ENCODE assay signal across 8 cellular contexts in genomic region chr20:3781153-3781910, GRCh38. TPM values are rescaled to one million over a fixed set of nuclear protein-coding genes. Genes with fewer than 3 reads are reported as not detected.
DNase-seq lines count a peak whose midpoint lies in the region; ATAC-seq and TF ChIP-seq lines count a peak whose summit lies in the region.

Gene SPEF1 (minus strand): TSS chr20:3781448. CDS start chr20:3781287, 161 bp downstream.

- peak within 1 kb of the TSS; percentile 40 for H3K4me3 Mint-ChIP-seq in CD4-positive, alpha-beta T cell
- H3K4me3 Mint-ChIP-seq in activated T-helper 17 cell treated with anti-CD3 and anti-CD28 coated beads, Interleukin-2, amount 50 U/mL, for 72 hours: peak within 1 kb of the TSS; percentile 25
- peak within 1 kb of the TSS; percentile 18 for H3K4me3 Mint-ChIP-seq in natural killer cell

- no peak within 1 kb of the TSS for H3K27ac ChIP-seq in CD4-positive, alpha-beta T cell (ENCODE audit: low read depth, low read length)

- peak in 1 of 10 experiments; percentile 29 for DNase-seq in CD4-positive, alpha-beta T cell
- DNase-seq in HT1080 (ENCODE audit: low read depth): peak; percentile 96
- DNase-seq in NCI-H82 treated with DMSO at 0.1 percent for 48 hours (lab: John Stamatoyannopoulos, UW; ENCODE audit: unreplicated experiment): peak; percentile 96
- peak; percentile 86 for DNase-seq in fibroblast of the conjunctiva (ENCODE audit: low read depth)
- DNase-seq in natural killer cell: no peak

- POLR2A ChIA-PET in CD4-positive, alpha-beta T cell (lab: Charles Lee): interaction anchor here (0.8 to 2.4 kb wide), 6 partner anchors 13 to 39 kb away, joined by 3 to 18 read pairs (median 6); partner anchors contain the start of genes ADISSP and AP5S1

- no peaks in the 10 kb centered on the region for H3K9me3 Mint-ChIP-seq in CD4-positive, alpha-beta T cell
- no peaks in the 10 kb centered on the region for H3K9me3 Mint-ChIP-seq in activated T-helper 17 cell treated with anti-CD3 and anti-CD28 coated beads, Interleukin-2, amount 50 U/mL, for 72 hours
- H3K9me3 Mint-ChIP-seq in natural killer cell: no peaks in the 10 kb centered on the region

- CTCF ChIA-PET in CD4-positive, alpha-beta T cell (lab: Charles Lee): interaction anchor here (1.0 to 1.8 kb wide), 4 partner anchors 13 to 38 kb away, joined by 3 to 15 read pairs (median 4); partner anchors contain the start of genes ADISSP and AP5S1

- H3K36me3 Mint-ChIP-seq in CD4-positive, alpha-beta T cell (ENCODE audit: low read depth): no peaks in the 10 kb centered on the region
- H3K36me3 Mint-ChIP-seq in activated T-helper 17 cell treated with anti-CD3 and anti-CD28 coated beads, Interleukin-2, amount 50 U/mL, for 72 hours (ENCODE audit: low read depth): peaks cover 10% of the 10 kb centered on the region
- no peaks in the 10 kb centered on the region for H3K36me3 Mint-ChIP-seq in natural killer cell

- ATAC-seq in CD4-positive, alpha-beta T cell (ENCODE audit: poor library complexity): peak; percentile 40
- peak; percentile 38 for ATAC-seq in activated T-helper 17 cell treated with anti-CD3 and anti-CD28 coated beads, Interleukin-2, amount 50 U/mL, for 72 hours (replicated peaks)
- ATAC-seq in natural killer cell (peak; percentile 36 to 56 (median 52)), GM21423 (IDR thresholded peaks at IDR 0.05; ENCODE audit: unreplicated experiment) (no peak)

- no peaks in the 10 kb centered on the region for H3K9me3 ChIP-seq in CD4-positive, alpha-beta T cell (ENCODE audit: control insufficient read depth, low read length)

- H3K4me1 Mint-ChIP-seq in CD4-positive, alpha-beta T cell (ENCODE audit: low read depth): peaks cover 48% of the 10 kb centered on the region
- H3K4me1 Mint-ChIP-seq in activated T-helper 17 cell treated with anti-CD3 and anti-CD28 coated beads, Interleukin-2, amount 50 U/mL, for 72 hours: peaks cover 25% of the 10 kb centered on the region
- peaks cover 26 to 69% of the 10 kb centered on the region in 2 donors for H3K4me1 Mint-ChIP-seq in natural killer cell

- peaks cover 9% of the 10 kb centered on the region for H3K27me3 ChIP-seq in CD4-positive, alpha-beta T cell (ENCODE audit: control insufficient read depth, insufficient read depth, low read length)

- H3K27me3 Mint-ChIP-seq in CD4-positive, alpha-beta T cell: peaks cover 14% of the 10 kb centered on the region
- no peaks in the 10 kb centered on the region for H3K27me3 Mint-ChIP-seq in activated T-helper 17 cell treated with anti-CD3 and anti-CD28 coated beads, Interleukin-2, amount 50 U/mL, for 72 hours
- H3K27me3 Mint-ChIP-seq in natural killer cell (ENCODE audit: low read depth in 2 of 2): no peaks in the 10 kb centered on the region

- intact Hi-C loops in CD4-positive, alpha-beta T cell (cut with DNase I, micrococcal nuclease): no loop called here
- intact Hi-C loops in natural killer cell (cut with micrococcal nuclease): loop anchor here (10.0 kb wide), 1 partner anchor 303 kb away; no protein-coding TSS in a partner anchor

- TF ChIP-seq POLR2A in GM19193 (IDR thresholded peaks at IDR 0.05; ENCODE audit: extremely low read depth, insufficient read depth, insufficient read length): peak; percentile 13

- peak within 1 kb of the TSS; percentile 43 for H3K27ac Mint-ChIP-seq in CD4-positive, alpha-beta T cell
- peak within 1 kb of the TSS; percentile 18 for H3K27ac Mint-ChIP-seq in activated T-helper 17 cell treated with anti-CD3 and anti-CD28 coated beads, Interleukin-2, amount 50 U/mL, for 72 hours
- peak within 1 kb of the TSS; percentile 64 to 82 for H3K27ac Mint-ChIP-seq in natural killer cell

- no peak for TF ChIP-seq CTCF in CD4-positive, alpha-beta T cell (IDR thresholded peaks at IDR 0.05)
- TF ChIP-seq CTCF in natural killer cell (IDR thresholded peaks at IDR 0.05): no peak

RNA-seq across cellular contexts. Expression of gene SPEF1, which starts in this region (rescaled TPM):
- total RNA-seq in CD4-positive, alpha-beta T cell: not detected
- total RNA-seq in HT1080 (2014; rRNA removed; shearing (Covaris generic)): not detected in 2 replicates
- polyA plus RNA-seq in HT1080 (2015; cell fraction: cytosol; rRNA removed): 0.38 and 0.49 TPM in 2 replicates
- 0.29 and 0.53 TPM in 2 replicates for polyA plus RNA-seq in HT1080 (2015; cell fraction: nucleus; rRNA removed)
- under 1 TPM; 0.24 TPM for total RNA-seq in activated T-helper 17 cell treated with anti-CD3 and anti-CD28 coated beads, Interleukin-2, amount 50 U/mL, for 72 hours
- under 1 TPM in 1 of 3 donors, not detected in 2; 0.23 TPM for total RNA-seq in natural killer cell

Comparison
In these comparisons a context has a peak if more than half of its experiments do, and no peak if none do; other contexts are left out.
1. Peak in ATAC-seq in CD4-positive, alpha-beta T cell; RNA of the gene not detected or under 1 TPM.
2. Peak in DNase-seq in HT1080; RNA of the gene not detected or under 1 TPM.
3. Peak in ATAC-seq in activated T-helper 17 cell treated with anti-CD3 and anti-CD28 coated beads, Interleukin-2, amount 50 U/mL, for 72 hours; RNA of the gene not detected or under 1 TPM.
4. Peak in ATAC-seq in natural killer cell; RNA of the gene not detected or under 1 TPM.
5. H3K27ac Mint-ChIP-seq: peak in every context shown above with its lines; median percentile 73 in natural killer cell; 43 in CD4-positive, alpha-beta T cell; 18 in activated T-helper 17 cell treated with anti-CD3 and anti-CD28 coated beads, Interleukin-2, amount 50 U/mL, for 72 hours.